Comparison of ENCODE assay signal across 12 cellular contexts in genomic region chr5:141363952-141364660, GRCh38. TPM values are rescaled to one million over a fixed set of nuclear protein-coding genes. Genes with fewer than 3 reads are reported as not detected.
DNase-seq lines count a peak whose midpoint lies in the region; ATAC-seq and TF ChIP-seq lines count a peak whose summit lies in the region.
"Had no signal": no experiment of that assay in that cellular context is flagged by ENCODE, and none has a peak within 500 bp of the region (broad histone marks: within the 10 kb centered on the region; RNA-seq: fewer than 3 reads in every experiment).

TSS of gene PCDHGA5 (plus strand) at chr5:141364162. CDS start at chr5:141364331, 169 bp downstream.

- peak; percentile 23 for TF ChIP-seq CTCF in foreskin keratinocyte (conservative IDR thresholded peaks at IDR 0.05)

- CTCF ChIA-PET in activated CD4-positive, alpha-beta T cell treated with anti-CD3 and anti-CD28 coated beads, Interleukin-2, amount 10 ng/mL, durations not matched to agents 7 days and 5 days (lab: Charles Lee), result interaction anchor here (0.9 to 1.5 kb wide), 4 partner anchors 9 to 48 kb away, joined by 3 to 6 read pairs (median 6); partner anchors contain the start of genes PCDHGA10 and PCDHGA4

- POLR2A ChIA-PET in activated CD4-positive, alpha-beta T cell treated with anti-CD3 and anti-CD28 coated beads, Interleukin-2, amount 10 ng/mL, durations not matched to agents 7 days and 5 days (lab: Charles Lee), result interaction anchor here (0.5 to 0.6 kb wide), 2 partner anchors 47 to 76 kb away, joined by 3 read pairs; no protein-coding TSS in a partner anchor

- H3K4me1 ChIP-seq in foreskin keratinocyte, result no peaks in the 10 kb centered on the region
- H3K4me1 ChIP-seq: body of pancreas had no signal

- peaks cover 58% of the 10 kb centered on the region for H3K27me3 ChIP-seq in foreskin keratinocyte
- H3K27me3 ChIP-seq: body of pancreas had no signal

- peaks cover 7% of the 10 kb centered on the region for H3K36me3 Mint-ChIP-seq in activated CD4-positive, alpha-beta T cell treated with anti-CD3 and anti-CD28 coated beads, Interleukin-2, amount 10 ng/mL, durations not matched to agents 7 days and 5 days (ENCODE audit: low read depth)
- H3K36me3 Mint-ChIP-seq in T-helper 17 cell (ENCODE audit: low read depth), result peaks cover 10% of the 10 kb centered on the region
- H3K36me3 Mint-ChIP-seq in stimulated activated naive B cell treated with anti-CD40 and anti-IgM and Interleukin-4, amounts not matched to agents 10 μg/mL and 1 μg/mL and 100 μg/mL, for 72 hours, result peaks cover 25 to 40% of the 10 kb centered on the region in 2 donors

- peaks cover 40% of the 10 kb centered on the region for H3K9me3 Mint-ChIP-seq in activated CD4-positive, alpha-beta T cell treated with anti-CD3 and anti-CD28 coated beads, Interleukin-2, amount 10 ng/mL, durations not matched to agents 7 days and 5 days
- H3K9me3 Mint-ChIP-seq in stimulated activated naive B cell treated with anti-CD40 and anti-IgM and Interleukin-4, amounts not matched to agents 10 μg/mL and 1 μg/mL and 100 μg/mL, for 72 hours, result peaks cover 20 to 28% of the 10 kb centered on the region in 2 donors

- H3K4me3 Mint-ChIP-seq in activated CD4-positive, alpha-beta T cell treated with anti-CD3 and anti-CD28 coated beads, Interleukin-2, amount 10 ng/mL, durations not matched to agents 7 days and 5 days, result peak within 1 kb of the TSS; percentile 25
- no peak within 1 kb of the TSS for H3K4me3 Mint-ChIP-seq in T-helper 17 cell
- H3K4me3 Mint-ChIP-seq in stimulated activated naive B cell treated with anti-CD40 and anti-IgM and Interleukin-4, amounts not matched to agents 10 μg/mL and 1 μg/mL and 100 μg/mL, for 72 hours, result peak within 1 kb of the TSS in 1 of 2 donors; percentile 32

- H3K27ac ChIP-seq in foreskin keratinocyte, result no peak within 1 kb of the TSS
- H3K27ac ChIP-seq: body of pancreas had no signal

- no peak for DNase-seq in activated CD4-positive, alpha-beta T cell treated with anti-CD3 and anti-CD28 coated beads, Interleukin-2, amount 10 ng/mL, durations not matched to agents 7 days and 5 days
- DNase-seq in activated CD4-positive, alpha-beta T cell treated with anti-CD3 and anti-CD28 coated beads for 1 hour, result no peak
- no peak for DNase-seq in T-helper 17 cell
- DNase-seq in foreskin keratinocyte, result no peak
- DNase-seq in stimulated activated naive B cell treated with anti-CD40 and anti-IgM and Interleukin-4, amounts not matched to agents 10 μg/mL and 1 μg/mL and 100 μg/mL, for 72 hours, result no peak
- no peak for DNase-seq in medulla oblongata (ENCODE audit: extremely low spot score)
- DNase-seq in midbrain (lab: John Stamatoyannopoulos, UW), result no peak
- DNase-seq in occipital lobe (lab: John Stamatoyannopoulos, UW), result no peak
- DNase-seq: body of pancreas; left colon; MM.1S; stimulated activated naive CD8-positive, alpha-beta T cell treated with anti-CD3 and anti-CD28 coated beads, Interleukin-15, amount 100 ng/mL, for 72 hours had no signal

- ATAC-seq in T-helper 17 cell, result no peak
- ATAC-seq in foreskin keratinocyte, result no peak
- no peak for ATAC-seq in stimulated activated naive B cell treated with anti-CD40 and anti-IgM and Interleukin-4, amounts not matched to agents 10 μg/mL and 1 μg/mL and 100 μg/mL, for 72 hours (replicated peaks)
- ATAC-seq: body of pancreas; left colon; stimulated activated naive CD8-positive, alpha-beta T cell treated with anti-CD3 and anti-CD28 coated beads, Interleukin-15, amount 100 ng/mL, for 72 hours had no signal

- peaks cover 61% of the 10 kb centered on the region for H3K27me3 Mint-ChIP-seq in activated CD4-positive, alpha-beta T cell treated with anti-CD3 and anti-CD28 coated beads, Interleukin-2, amount 10 ng/mL, durations not matched to agents 7 days and 5 days
- H3K27me3 Mint-ChIP-seq in T-helper 17 cell, result peaks cover 51% of the 10 kb centered on the region
- H3K27me3 Mint-ChIP-seq in stimulated activated naive B cell treated with anti-CD40 and anti-IgM and Interleukin-4, amounts not matched to agents 10 μg/mL and 1 μg/mL and 100 μg/mL, for 72 hours, result peaks cover 66 to 73% of the 10 kb centered on the region in 2 donors

- H3K4me1 Mint-ChIP-seq in activated CD4-positive, alpha-beta T cell treated with anti-CD3 and anti-CD28 coated beads, Interleukin-2, amount 10 ng/mL, durations not matched to agents 7 days and 5 days, result peaks cover 2% of the 10 kb centered on the region
- H3K4me1 Mint-ChIP-seq in T-helper 17 cell, result no peaks in the 10 kb centered on the region
- H3K4me1 Mint-ChIP-seq in stimulated activated naive B cell treated with anti-CD40 and anti-IgM and Interleukin-4, amounts not matched to agents 10 μg/mL and 1 μg/mL and 100 μg/mL, for 72 hours, result no peaks in the 10 kb centered on the region

- H3K27ac Mint-ChIP-seq in activated CD4-positive, alpha-beta T cell treated with anti-CD3 and anti-CD28 coated beads, Interleukin-2, amount 10 ng/mL, durations not matched to agents 7 days and 5 days, result peak within 1 kb of the TSS; percentile 50
- peak within 1 kb of the TSS; percentile 8 for H3K27ac Mint-ChIP-seq in T-helper 17 cell
- peak within 1 kb of the TSS; percentile 81 for H3K27ac Mint-ChIP-seq in stimulated activated naive B cell treated with anti-CD40 and anti-IgM and Interleukin-4, amounts not matched to agents 10 μg/mL and 1 μg/mL and 100 μg/mL, for 72 hours

- peaks cover 19% of the 10 kb centered on the region for H3K9me3 ChIP-seq in T-helper 17 cell (ENCODE audit: control insufficient read depth, low read length, poor library complexity, severe bottlenecking)

RNA-seq across cellular contexts. Expression of gene PCDHGA5, which starts in this region (rescaled TPM):
- under 1 TPM in 1 of 2 experiments, not detected in 1; 0.05 TPM for total RNA-seq in activated CD4-positive, alpha-beta T cell treated with anti-CD3 and anti-CD28 coated beads, Interleukin-2, amount 10 ng/mL, durations not matched to agents 7 days and 5 days
- total RNA-seq in T-helper 17 cell (under 1 TPM in 1 of 2 donors, not detected in 1; 0.16 TPM), foreskin keratinocyte (0.03 TPM in 1 of 2 replicates, not detected in the other), occipital lobe (6.6 TPM)
- 0.01 TPM in 1 of 2 replicates, not detected in the other for polyA plus RNA-seq in foreskin keratinocyte

Comparison
In these comparisons a context has a peak if more than half of its experiments do, and no peak if none do; other contexts are left out.
1. H3K27ac Mint-ChIP-seq: peak in every context shown above with its lines; median percentile 81 in stimulated activated naive B cell treated with anti-CD40 and anti-IgM and Interleukin-4, amounts not matched to agents 10 μg/mL and 1 μg/mL and 100 μg/mL, for 72 hours; 50 in activated CD4-positive, alpha-beta T cell treated with anti-CD3 and anti-CD28 coated beads, Interleukin-2, amount 10 ng/mL, durations not matched to agents 7 days and 5 days; 8 in T-helper 17 cell.